In the genomic region with DNA sequence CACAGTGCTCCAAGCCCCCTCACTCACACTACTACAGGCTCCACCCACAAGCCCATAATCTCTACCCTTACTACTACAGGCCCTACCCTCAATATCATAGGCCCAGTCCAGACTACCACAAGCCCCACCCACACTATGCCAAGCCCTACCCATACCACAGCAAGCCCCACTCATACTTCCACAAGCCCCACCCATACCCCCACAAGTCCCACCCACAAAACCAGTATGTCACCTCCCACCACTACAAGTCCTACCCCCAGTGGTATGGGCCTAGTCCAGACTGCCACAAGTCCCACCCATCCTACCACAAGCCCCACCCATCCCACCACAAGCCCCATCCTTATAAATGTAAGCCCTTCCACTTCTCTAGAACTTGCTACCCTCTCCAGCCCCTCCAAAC, we compare ENCODE assay signal across 9 cellular contexts. TPM values are rescaled to one million over a fixed set of nuclear protein-coding genes. Genes with fewer than 3 reads are reported as not detected.
DNase-seq lines count a peak whose midpoint lies in the region; TF ChIP-seq lines count a peak whose summit lies in the region.
"Had no signal": no experiment of that assay in that cellular context is flagged by ENCODE, and none has a peak within 500 bp of the region (broad histone marks: within the 10 kb centered on the region; RNA-seq: fewer than 3 reads in every experiment).

No MANE protein-coding gene starts in this region.

- no peak overlapping the region for H3K4me3 ChIP-seq in fibroblast of villous mesenchyme (ENCODE audit: low read depth, low read length)

- peak; percentile 64 for DNase-seq in DMS 273 (lab: John Stamatoyannopoulos, UW; ENCODE audit: unreplicated experiment)
- DNase-seq in DMS 273 treated with DMSO at 0.1 percent for 48 hours (lab: John Stamatoyannopoulos, UW) = no peak
- peak; percentile 34 for DNase-seq in NOMO-1 treated with dmso at 0.1 percent for 144 hours (lab: John Stamatoyannopoulos, UW; ENCODE audit: unreplicated experiment)
- peak; percentile 51 for DNase-seq in activated T-cell treated with anti-CD3 and anti-CD28 coated beads for 1 hour (ENCODE audit: low read depth)
- DNase-seq in fibroblast of villous mesenchyme (ENCODE audit: low read depth) = peak; percentile 74
- peak; percentile 36 for DNase-seq in stimulated activated CD8-positive, alpha-beta memory T cell treated with anti-CD3 and anti-CD28 coated beads, Interleukin-12 subunit alpha, Interleukin-12 subunit beta, amount 100 ng/mL, for 4 hours (ENCODE audit: low read depth)
- DNase-seq in NCI-H2171 treated with DMSO at 0.1 percent for 48 hours (lab: John Stamatoyannopoulos, UW) = no peak
- DNase-seq in DMS79 (lab: John Stamatoyannopoulos, UW) = no peak

- TF ChIP-seq CTCF in fibroblast of villous mesenchyme (IDR thresholded peaks at IDR 0.05; ENCODE audit: insufficient read depth, low read depth, low read length) = no peak

RNA-seq across cellular contexts. Expression of gene RIPOR1, which starts 13.8 kb away (rescaled TPM):
- 25.5 and 35.1 TPM in 2 replicates for total RNA-seq in fibroblast of villous mesenchyme

RNA-seq across cellular contexts. Expression of gene CTCF, which starts 19.9 kb away (rescaled TPM):
- 26.1 and 33.7 TPM in 2 replicates for total RNA-seq in fibroblast of villous mesenchyme

RNA-seq across cellular contexts. Expression of gene AGRP, which starts 59.1 kb away (rescaled TPM):
- total RNA-seq in fibroblast of villous mesenchyme = not detected in 2 replicates
- total RNA-seq: T-helper 1 cell treated with Interleukin-12 subunit alpha and Interleukin-12 subunit beta and Interleukin-4 antibody, amounts not matched to agents 30 ng/mL and 1 ng/mL, for 36 hours had no signal

Comparison
In these comparisons a context has a peak if more than half of its experiments do, and no peak if none do; other contexts are left out.
1. DNase-seq: peak in DMS 273 (single experiment), NOMO-1 treated with dmso at 0.1 percent for 144 hours (single experiment), activated T-cell treated with anti-CD3 and anti-CD28 coated beads for 1 hour (single experiment), fibroblast of villous mesenchyme (single experiment) and stimulated activated CD8-positive, alpha-beta memory T cell treated with anti-CD3 and anti-CD28 coated beads, Interleukin-12 subunit alpha, Interleukin-12 subunit beta, amount 100 ng/mL, for 4 hours (single experiment); none in DMS 273 treated with DMSO at 0.1 percent for 48 hours (single experiment), NCI-H2171 treated with DMSO at 0.1 percent for 48 hours (single experiment) and DMS79 (single experiment).